ENCODE assay signal across 10 cellular contexts in the genomic region with DNA sequence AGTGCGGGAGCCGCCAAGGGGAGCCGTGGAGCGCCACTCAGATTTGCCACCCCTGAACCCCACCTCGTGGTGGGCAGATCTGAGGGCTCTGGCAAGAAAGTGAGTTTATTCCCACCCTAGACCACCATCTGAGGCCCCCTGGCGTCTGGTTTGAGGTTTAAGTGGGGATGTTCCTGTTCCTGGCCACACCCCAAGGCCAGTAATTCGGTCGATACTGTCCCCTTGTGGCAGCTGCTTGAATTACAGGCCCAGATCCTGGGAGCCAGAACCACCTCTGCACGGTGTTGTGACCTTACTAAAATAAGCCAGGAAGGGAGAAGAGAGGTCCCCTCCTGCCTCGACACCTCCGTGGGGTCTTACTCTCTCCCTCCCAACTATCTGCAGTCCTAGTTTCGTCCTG. TPM values are rescaled to one million over a fixed set of nuclear protein-coding genes. Genes with fewer than 3 reads are reported as not detected.
DNase-seq lines count a peak whose midpoint lies in the region; ATAC-seq and TF ChIP-seq lines count a peak whose summit lies in the region.
"Had no signal": no experiment of that assay in that cellular context is flagged by ENCODE, and none has a peak within 500 bp of the region (broad histone marks: within the 10 kb centered on the region; RNA-seq: fewer than 3 reads in every experiment).

No MANE protein-coding gene starts in this region.

- H3K27ac ChIP-seq in CD4-positive, alpha-beta T cell (ENCODE audit: low read depth, low read length) = no peak overlapping the region
- no peak overlapping the region for H3K27ac ChIP-seq in esophagus muscularis mucosa (replicated peaks in 1 of 4)

- TF ChIP-seq EP300 in esophagus muscularis mucosa (IDR thresholded peaks at IDR 0.05) = no peak

- H3K36me3 ChIP-seq in mucosa of descending colon (ENCODE audit: low read depth) = no peaks in the 10 kb centered on the region
- H3K36me3 ChIP-seq in esophagus muscularis mucosa = peaks cover 44 to 99% (median 91%) of the 10 kb centered on the region in 4 donors

- WGBS in esophagus muscularis mucosa = 84% methylated on average over 12 of the region's 12 CpGs

- H3K27ac Mint-ChIP-seq in CD4-positive, alpha-beta T cell = no peak overlapping the region
- H3K27ac Mint-ChIP-seq: activated T-cell treated with anti-CD3 and anti-CD28 coated beads, Interleukin-2, amount 50 U/mL, for 72 hours had no signal

- CTCF ChIA-PET in CD4-positive, alpha-beta T cell (lab: Charles Lee) = no interaction called here

- H3K4me1 ChIP-seq in mucosa of descending colon (ENCODE audit: low read depth) (no peaks in the 10 kb centered on the region), esophagus muscularis mucosa (peaks cover 0 to 9% (median under 1%) of the 10 kb centered on the region in 4 donors)

- no peaks in the 10 kb centered on the region for H3K27me3 Mint-ChIP-seq in CD4-positive, alpha-beta T cell

- H3K9me3 Mint-ChIP-seq in CD4-positive, alpha-beta T cell = no peaks in the 10 kb centered on the region

- peaks cover 44% of the 10 kb centered on the region for H3K4me1 Mint-ChIP-seq in CD4-positive, alpha-beta T cell (ENCODE audit: low read depth)

- no peaks in the 10 kb centered on the region for H3K27me3 ChIP-seq in CD4-positive, alpha-beta T cell (ENCODE audit: control insufficient read depth, insufficient read depth, low read length)
- no peaks in the 10 kb centered on the region for H3K27me3 ChIP-seq in esophagus muscularis mucosa

- H3K4me3 ChIP-seq in Jurkat, Clone E6-1 (ENCODE audit: low read length) = no peak overlapping the region
- H3K4me3 ChIP-seq in mucosa of descending colon (no peak overlapping the region), esophagus muscularis mucosa (no peak overlapping the region)

- POLR2A ChIA-PET in CD4-positive, alpha-beta T cell (lab: Charles Lee) = interaction anchor here (1.1 kb wide), 1 partner anchor 32 kb away, joined by 3 read pairs; no protein-coding TSS in a partner anchor

- peak in 2 of 10 experiments; percentile 20 to 40 for DNase-seq in CD4-positive, alpha-beta T cell
- peak; percentile 30 for DNase-seq in Jurkat, Clone E6-1 (ENCODE audit: low read depth, low spot score)
- DNase-seq in activated T-cell treated with anti-CD3 and anti-CD28 coated beads, Interleukin-2, amount 50 U/mL, for 48 hours = peak; percentile 85
- peak in 2 of 3 donors; percentile 35 to 40 for DNase-seq in mucosa of descending colon
- DNase-seq in NCI-H146 (lab: John Stamatoyannopoulos, UW) = no peak
- no peak for DNase-seq in esophagus muscularis mucosa (ENCODE audit: extremely low spot score)

- ATAC-seq in CD4-positive, alpha-beta T cell (ENCODE audit: poor library complexity) = no peak
- ATAC-seq in mucosa of descending colon (peak; percentile 26), HG03095 (IDR thresholded peaks at IDR 0.05; ENCODE audit: unreplicated experiment) (no peak), HG02588 (IDR thresholded peaks at IDR 0.05; ENCODE audit: unreplicated experiment) (no peak)
- ATAC-seq: activated T-cell treated with anti-CD3 and anti-CD28 coated beads, Interleukin-2, amount 50 U/mL, for 72 hours had no signal

- no peak for TF ChIP-seq POLR2A in esophagus muscularis mucosa (IDR thresholded peaks at IDR 0.05; ENCODE audit: low read depth)

- TF ChIP-seq CTCF in CD4-positive, alpha-beta T cell (IDR thresholded peaks at IDR 0.05) = peak; percentile 42
- TF ChIP-seq CTCF in mucosa of descending colon (IDR thresholded peaks at IDR 0.05) (no peak), esophagus muscularis mucosa (IDR thresholded peaks at IDR 0.05) (peak in 1 of 3 experiments; percentile 39)

- intact Hi-C loops in CD4-positive, alpha-beta T cell (cut with DNase I, micrococcal nuclease) = loop anchor here in 1 of 2 experiments (5.0 kb wide), 1 partner anchor 669 kb away; no protein-coding TSS in a partner anchor
- intact Hi-C loops in mucosa of descending colon (cut with DNase I, micrococcal nuclease) (no loop called here), esophagus muscularis mucosa (cut with DNase I) (no loop called here)

- peaks cover 77% of the 10 kb centered on the region for H3K36me3 Mint-ChIP-seq in CD4-positive, alpha-beta T cell (ENCODE audit: low read depth)

- H3K4me3 Mint-ChIP-seq in CD4-positive, alpha-beta T cell = no peak overlapping the region
- H3K4me3 Mint-ChIP-seq: activated T-cell treated with anti-CD3 and anti-CD28 coated beads, Interleukin-2, amount 50 U/mL, for 72 hours had no signal

- no peaks in the 10 kb centered on the region for H3K9me3 ChIP-seq in CD4-positive, alpha-beta T cell (ENCODE audit: control insufficient read depth, low read length)
- H3K9me3 ChIP-seq in mucosa of descending colon = no peaks in the 10 kb centered on the region
- H3K9me3 ChIP-seq in esophagus muscularis mucosa = peaks cover 0 to 1% (median under 1%) of the 10 kb centered on the region in 4 donors

RNA-seq across cellular contexts. Expression of a gene that starts 3.3 kb away (rescaled TPM):
- 100 to 1,000 TPM; 156 to 160 TPM for total RNA-seq in CD4-positive, alpha-beta T cell
- polyA plus RNA-seq in Jurkat, Clone E6-1 (2012; ENCODE audit: insufficient read depth, insufficient read length) = 216 TPM
- 10 to 100 TPM in 2 of 3 donors, 1 to 10 TPM in 1; 8.5 to 13.0 (median 11.6) TPM for total RNA-seq in mucosa of descending colon
- 1 to 10 TPM; 3.1 to 6.5 (median 6.2) TPM for total RNA-seq in esophagus muscularis mucosa

RNA-seq across cellular contexts. Expression of a gene that starts 6.9 kb away (rescaled TPM):
- 10 to 100 TPM; 24.4 to 28.1 TPM for total RNA-seq in CD4-positive, alpha-beta T cell
- polyA plus RNA-seq in Jurkat, Clone E6-1 (2012; ENCODE audit: insufficient read depth, insufficient read length) = 36.3 TPM
- total RNA-seq in mucosa of descending colon = 10 to 100 TPM; 28.2 to 31.0 (median 30.3) TPM
- total RNA-seq in esophagus muscularis mucosa = 10 to 100 TPM; 12.9 to 36.0 (median 21.8) TPM

RNA-seq across cellular contexts. Expression of a gene that starts 30.8 kb away (rescaled TPM):
- 10 to 100 TPM; 47.4 to 51.0 TPM for total RNA-seq in CD4-positive, alpha-beta T cell
- polyA plus RNA-seq in Jurkat, Clone E6-1 (2012; ENCODE audit: insufficient read depth, insufficient read length) = 59.5 TPM
- 10 to 100 TPM; 45.0 to 57.9 (median 50.9) TPM for total RNA-seq in mucosa of descending colon
- 10 to 100 TPM; 15.6 to 30.3 (median 20.3) TPM for total RNA-seq in esophagus muscularis mucosa

RNA-seq across cellular contexts. Expression of a gene that starts 49.7 kb away (rescaled TPM):
- under 1 TPM; 0.14 to 0.27 TPM for total RNA-seq in CD4-positive, alpha-beta T cell
- polyA plus RNA-seq in Jurkat, Clone E6-1 (2012; ENCODE audit: insufficient read depth, insufficient read length) = not detected
- total RNA-seq in mucosa of descending colon (under 1 TPM; 0.29 to 0.65 (median 0.38) TPM), esophagus muscularis mucosa (under 1 TPM in 1 of 4 donors, not detected in 3; 0.66 TPM)
- total RNA-seq: myocyte had no signal

RNA-seq across cellular contexts. Expression of a gene that starts 56.5 kb away (rescaled TPM):
- total RNA-seq in CD4-positive, alpha-beta T cell = 10 to 100 TPM; 23.3 to 23.4 TPM
- 18.7 TPM for polyA plus RNA-seq in Jurkat, Clone E6-1 (2012; ENCODE audit: insufficient read depth, insufficient read length)
- 10 to 100 TPM; 35.1 to 43.2 (median 35.7) TPM for total RNA-seq in mucosa of descending colon
- total RNA-seq in esophagus muscularis mucosa = 10 to 100 TPM; 15.0 to 27.2 (median 16.7) TPM

Comparison
In these comparisons a context has a peak if more than half of its experiments do, and no peak if none do; other contexts are left out.
1. DNase-seq: peak in Jurkat, Clone E6-1 (single experiment), activated T-cell treated with anti-CD3 and anti-CD28 coated beads, Interleukin-2, amount 50 U/mL, for 48 hours (2 of 2) and mucosa of descending colon (2 of 3); none in NCI-H146 (single experiment) and esophagus muscularis mucosa (single experiment).
2. RNA of a gene that starts 3.3 kb away (total RNA-seq): 156 to 160 TPM in CD4-positive, alpha-beta T cell; 8.5 to 13.0 TPM in mucosa of descending colon and 3.1 to 6.5 TPM in esophagus muscularis mucosa; every median in the first group is over 10 times any median in the second.